In genomic region chr7:17815318-17815717, GRCh38 we compare ENCODE assay signal across 1 cellular context.
TF ChIP-seq lines count a peak whose summit lies in the region.

No MANE protein-coding gene starts in this region.

TF ChIP-seq in HepG2, 621 proteins besides CTCF, POLR2A, EP300 and RAD21 (continued from another document and continues in another):
- TF ChIP-seq FOXA3 (CRISPR knock-in tag; IDR thresholded peaks at IDR 0.05): peak; percentile 67
- no peak for TF ChIP-seq KLF11 (CRISPR knock-in tag; IDR thresholded peaks at IDR 0.05)
- TF ChIP-seq THAP8 (CRISPR knock-in tag; IDR thresholded peaks at IDR 0.05; ENCODE audit: borderline replicate concordance): no peak
- TF ChIP-seq ZNF841 (CRISPR knock-in tag; IDR thresholded peaks at IDR 0.05; ENCODE audit: borderline replicate concordance): no peak
- 0 out of 2 replicates have a peak, but pooled peaks have one; percentile 20 for TF ChIP-seq MYC (CRISPR knock-in tag; IDR thresholded peaks at IDR 0.05; ENCODE audit: borderline replicate concordance)
- peak; percentile 41; the same call in 1 of the 2 replicates for TF ChIP-seq ZNF792 (CRISPR knock-in tag; IDR thresholded peaks at IDR 0.05)
- no peak for TF ChIP-seq CBX1 (IDR thresholded peaks at IDR 0.05; ENCODE audit: low read depth)
- TF ChIP-seq ISL2 (CRISPR knock-in tag; IDR thresholded peaks at IDR 0.05): peak; percentile 77
- TF ChIP-seq POGZ (CRISPR knock-in tag; IDR thresholded peaks at IDR 0.05): peak; percentile 63; the same call in 1 of the 2 replicates
- TF ChIP-seq ZFP82 (CRISPR knock-in tag; IDR thresholded peaks at IDR 0.05; ENCODE audit: borderline replicate concordance): no peak
- peak; percentile 64 for TF ChIP-seq TEAD3 (CRISPR knock-in tag; optimal IDR thresholded peaks at IDR 0.05; ENCODE audit: borderline replicate concordance)
- TF ChIP-seq ZNF34 (CRISPR knock-in tag; IDR thresholded peaks at IDR 0.05; ENCODE audit: borderline replicate concordance): no peak
- peak; percentile 49; the same call in 1 of the 2 replicates for TF ChIP-seq ZGPAT (CRISPR knock-in tag; IDR thresholded peaks at IDR 0.05)
- TF ChIP-seq ZBTB8A (CRISPR knock-in tag; IDR thresholded peaks at IDR 0.05; ENCODE audit: borderline replicate concordance, low read depth): no peak
- no peak for TF ChIP-seq FLYWCH1 (CRISPR knock-in tag; IDR thresholded peaks at IDR 0.05)
- TF ChIP-seq HNF4A (CRISPR knock-in tag; IDR thresholded peaks at IDR 0.05): peak; percentile 91
- TF ChIP-seq AHDC1 (CRISPR knock-in tag; IDR thresholded peaks at IDR 0.05; ENCODE audit: borderline replicate concordance): peak; percentile 84; the same call in 1 of the 2 replicates
- no peak for TF ChIP-seq FOXP1 (IDR thresholded peaks at IDR 0.05)
- peak; percentile 71 for TF ChIP-seq FOXP1 (CRISPR knock-in tag; IDR thresholded peaks at IDR 0.05)
- peak; percentile 28; the same call in 1 of the 2 replicates for TF ChIP-seq TARDBP (CRISPR knock-in tag; IDR thresholded peaks at IDR 0.05)
- peak; percentile 61; the same call in 1 of the 2 replicates for TF ChIP-seq FOXJ3 (CRISPR knock-in tag; IDR thresholded peaks at IDR 0.05; ENCODE audit: borderline replicate concordance)
- peak; percentile 33; the same call in 1 of the 2 replicates for TF ChIP-seq ZBTB21 (CRISPR knock-in tag; IDR thresholded peaks at IDR 0.05)
- TF ChIP-seq PITX1 (CRISPR knock-in tag; IDR thresholded peaks at IDR 0.05): peak; percentile 55; the same call in 1 of the 2 replicates
- TF ChIP-seq ZNF674 (CRISPR knock-in tag; IDR thresholded peaks at IDR 0.05; ENCODE audit: low read depth): no peak
- peak; percentile 38; the same call in 1 of the 2 replicates for TF ChIP-seq ZMYM3 (CRISPR knock-in tag; IDR thresholded peaks at IDR 0.05)
- TF ChIP-seq ZHX1 (CRISPR knock-in tag; IDR thresholded peaks at IDR 0.05; ENCODE audit: low read depth): no peak
- TF ChIP-seq THRA (CRISPR knock-in tag; IDR thresholded peaks at IDR 0.05; ENCODE audit: borderline replicate concordance): 0 out of 2 replicates have a peak, but pooled peaks have one; percentile 40
- TF ChIP-seq ZMYM4 (CRISPR knock-in tag; IDR thresholded peaks at IDR 0.05): peak; percentile 69; the same call in 1 of the 2 replicates
- TF ChIP-seq ZNF772 (CRISPR knock-in tag; IDR thresholded peaks at IDR 0.05): no peak
- peak; percentile 26; the same call in 1 of the 2 replicates for TF ChIP-seq KAT8 (CRISPR knock-in tag; IDR thresholded peaks at IDR 0.05)
- TF ChIP-seq ZNF7 (CRISPR knock-in tag; IDR thresholded peaks at IDR 0.05): no peak
- peak; percentile 26; the same call in 1 of the 2 replicates for TF ChIP-seq TFE3 (CRISPR knock-in tag; IDR thresholded peaks at IDR 0.05)
- peak; percentile 46; the same call in 1 of the 2 replicates for TF ChIP-seq ZNF441 (CRISPR knock-in tag; IDR thresholded peaks at IDR 0.05; ENCODE audit: borderline replicate concordance)
- TF ChIP-seq YEATS4 (CRISPR knock-in tag; IDR thresholded peaks at IDR 0.05; ENCODE audit: borderline replicate concordance): peak; percentile 74; the same call in 1 of the 2 replicates
- TF ChIP-seq ZNF407 (CRISPR knock-in tag; IDR thresholded peaks at IDR 0.05; ENCODE audit: not compliant biosample characterization): no peak
- TF ChIP-seq ATF3 (CRISPR knock-in tag; IDR thresholded peaks at IDR 0.05): peak; percentile 92
- no peak for TF ChIP-seq ZNF337 (CRISPR knock-in tag; IDR thresholded peaks at IDR 0.05; ENCODE audit: borderline replicate concordance, low read depth)
- TF ChIP-seq MEIS1 (CRISPR knock-in tag; IDR thresholded peaks at IDR 0.05; ENCODE audit: borderline replicate concordance): no peak
